ENCODE assay signal across 1 cellular context in the genomic region with DNA sequence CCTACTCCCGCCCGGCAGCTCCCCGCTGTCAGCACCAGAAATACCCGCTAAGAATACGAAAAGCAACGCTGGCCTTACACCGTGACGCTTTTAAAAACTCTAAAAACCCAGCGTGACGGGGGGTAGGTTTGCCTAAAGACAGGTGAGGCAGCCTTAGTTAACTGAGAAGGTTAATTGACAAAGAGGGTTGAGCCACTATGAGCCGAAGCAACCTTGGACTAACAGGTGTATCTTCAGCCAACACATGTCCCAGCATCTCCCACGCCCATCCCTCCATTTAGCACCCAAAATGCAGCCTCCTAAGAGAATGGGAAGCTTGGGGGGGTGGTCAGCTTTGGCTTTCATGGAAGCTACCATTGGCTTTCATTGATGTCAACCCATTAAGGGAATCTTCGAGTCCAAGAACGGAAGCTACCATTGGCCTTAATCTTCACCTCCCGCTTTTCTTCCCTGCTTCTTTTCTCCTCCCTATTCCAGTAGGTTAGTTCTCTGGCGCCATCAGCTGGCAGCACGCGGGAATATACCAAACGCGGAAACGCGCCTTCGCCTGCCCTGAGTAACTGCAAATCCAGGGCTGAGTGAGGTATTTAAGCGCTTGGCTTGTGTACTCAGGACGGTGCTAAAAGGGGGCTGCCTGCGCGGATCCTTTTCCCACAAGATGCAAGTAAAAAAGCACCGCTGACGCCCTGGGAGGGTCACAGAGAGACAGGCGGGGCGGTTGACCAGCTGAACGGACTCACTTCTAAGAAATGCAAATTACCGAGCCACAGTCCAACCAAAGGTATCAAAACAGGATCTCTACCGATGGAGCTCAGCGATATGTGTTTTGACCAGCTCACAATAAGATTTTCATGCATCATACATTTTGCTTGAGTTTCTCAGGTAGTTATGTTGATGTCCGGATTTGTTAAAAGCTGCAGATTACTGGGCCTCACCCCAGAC.
A peak's percentile ranks its signal among the peaks of the same experiment; 100 is the strongest.
TF ChIP-seq lines count a peak whose summit lies in the region.

No MANE protein-coding gene starts in this region.

TF ChIP-seq in H1, 55 proteins besides CTCF, POLR2A, EP300 and RAD21:
- TF ChIP-seq SAP30 (IDR thresholded peaks at IDR 0.05; ENCODE audit: insufficient read depth, insufficient replicate concordance, low read length) (no peak), TCF12 (IDR thresholded peaks at IDR 0.05; ENCODE audit: low read depth, low read length) (no peak), NANOG (IDR thresholded peaks at IDR 0.05; ENCODE audit: insufficient read depth, low read depth, low read length, poor library complexity, severe bottlenecking) (peak; percentile 69), TAF7 (optimal IDR thresholded peaks at IDR 0.05; ENCODE audit: borderline replicate concordance, low read depth, low read length) (peak; percentile 40), EGR1 (IDR thresholded peaks at IDR 0.05; ENCODE audit: borderline replicate concordance, low read depth, low read length) (no peak), BACH1 (IDR thresholded peaks at IDR 0.05; ENCODE audit: low read length) (no peak), POU5F1 (IDR thresholded peaks at IDR 0.05; ENCODE audit: low read depth, low read length) (no peak), SP1 (IDR thresholded peaks at IDR 0.05; ENCODE audit: low read depth, low read length) (peak; percentile 94), SRF (IDR thresholded peaks at IDR 0.05; ENCODE audit: low read depth, low read length) (no peak), MAFK (IDR thresholded peaks at IDR 0.05; ENCODE audit: low read depth, low read length) (no peak), CHD2 (IDR thresholded peaks at IDR 0.05; ENCODE audit: low read length) (peak; percentile 66), KDM4A (IDR thresholded peaks at IDR 0.05; ENCODE audit: low read depth, low read length, severe bottlenecking) (peak; percentile 45), HDAC6 (IDR thresholded peaks at IDR 0.05; ENCODE audit: low read depth, low read length) (no peak), TEAD4 (IDR thresholded peaks at IDR 0.05; ENCODE audit: low read depth, low read length) (no peak), ASH2L (IDR thresholded peaks at IDR 0.05; ENCODE audit: low read length) (peak; percentile 59), TBP (IDR thresholded peaks at IDR 0.05; ENCODE audit: low read depth, low read length) (no peak), CBX5 (IDR thresholded peaks at IDR 0.05; ENCODE audit: low read depth, low read length) (no peak), SP2 (IDR thresholded peaks at IDR 0.05; ENCODE audit: low read length) (peak; percentile 47), EZH2 (IDR thresholded peaks at IDR 0.05; ENCODE audit: low read depth, low read length, severe bottlenecking) (no peak), JUN (IDR thresholded peaks at IDR 0.05; ENCODE audit: low read depth, low read length) (no peak), RFX5 (IDR thresholded peaks at IDR 0.05; ENCODE audit: borderline replicate concordance, low read depth, low read length) (no peak), BCL11A (IDR thresholded peaks at IDR 0.05; ENCODE audit: low read depth in 2 of 2, low read length in 2 of 2) (no peak), GTF2F1 (IDR thresholded peaks at IDR 0.05; ENCODE audit: borderline replicate concordance, low read depth, low read length) (no peak), KDM1A (IDR thresholded peaks at IDR 0.05; ENCODE audit: borderline replicate concordance, low read length) (no peak), YY1 (IDR thresholded peaks at IDR 0.05; ENCODE audit: low read depth, low read length) (peak; percentile 59; the same call in 1 of the 2 replicates)
- TF ChIP-seq, protein P1, sequence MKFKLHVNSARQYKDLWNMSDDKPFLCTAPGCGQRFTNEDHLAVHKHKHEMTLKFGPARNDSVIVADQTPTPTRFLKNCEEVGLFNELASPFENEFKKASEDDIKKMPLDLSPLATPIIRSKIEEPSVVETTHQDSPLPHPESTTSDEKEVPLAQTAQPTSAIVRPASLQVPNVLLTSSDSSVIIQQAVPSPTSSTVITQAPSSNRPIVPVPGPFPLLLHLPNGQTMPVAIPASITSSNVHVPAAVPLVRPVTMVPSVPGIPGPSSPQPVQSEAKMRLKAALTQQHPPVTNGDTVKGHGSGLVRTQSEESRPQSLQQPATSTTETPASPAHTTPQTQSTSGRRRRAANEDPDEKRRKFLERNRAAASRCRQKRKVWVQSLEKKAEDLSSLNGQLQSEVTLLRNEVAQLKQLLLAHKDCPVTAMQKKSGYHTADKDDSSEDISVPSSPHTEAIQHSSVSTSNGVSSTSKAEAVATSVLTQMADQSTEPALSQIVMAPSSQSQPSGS (IDR thresholded peaks at IDR 0.05; ENCODE audit: low read length), result no peak
- TF ChIP-seq, protein P2, sequence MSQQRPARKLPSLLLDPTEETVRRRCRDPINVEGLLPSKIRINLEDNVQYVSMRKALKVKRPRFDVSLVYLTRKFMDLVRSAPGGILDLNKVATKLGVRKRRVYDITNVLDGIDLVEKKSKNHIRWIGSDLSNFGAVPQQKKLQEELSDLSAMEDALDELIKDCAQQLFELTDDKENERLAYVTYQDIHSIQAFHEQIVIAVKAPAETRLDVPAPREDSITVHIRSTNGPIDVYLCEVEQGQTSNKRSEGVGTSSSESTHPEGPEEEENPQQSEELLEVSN (IDR thresholded peaks at IDR 0.05), result peak; percentile 52
- TF ChIP-seq, protein P3, sequence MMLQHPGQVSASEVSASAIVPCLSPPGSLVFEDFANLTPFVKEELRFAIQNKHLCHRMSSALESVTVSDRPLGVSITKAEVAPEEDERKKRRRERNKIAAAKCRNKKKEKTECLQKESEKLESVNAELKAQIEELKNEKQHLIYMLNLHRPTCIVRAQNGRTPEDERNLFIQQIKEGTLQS (IDR thresholded peaks at IDR 0.05; ENCODE audit: insufficient read depth, low read depth, low read length), result no peak
- TF ChIP-seq, protein P4, sequence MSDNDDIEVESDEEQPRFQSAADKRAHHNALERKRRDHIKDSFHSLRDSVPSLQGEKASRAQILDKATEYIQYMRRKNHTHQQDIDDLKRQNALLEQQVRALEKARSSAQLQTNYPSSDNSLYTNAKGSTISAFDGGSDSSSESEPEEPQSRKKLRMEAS (IDR thresholded peaks at IDR 0.05), result no peak; the same call in 1 of the 2 replicates
